8 cellular contexts compared by ENCODE assay signal in genomic region chr17:60600490-60601431, GRCh38. TPM values are rescaled to one million over a fixed set of nuclear protein-coding genes. Genes with fewer than 3 reads are reported as not detected.
DNase-seq lines count a peak whose midpoint lies in the region; ATAC-seq and TF ChIP-seq lines count a peak whose summit lies in the region.

No MANE protein-coding gene starts in this region.

- 0 out of 2 replicates have a peak, but pooled peaks cover 6% of the 10 kb centered on the region for H3F3A ChIP-seq in SU-DHL-6 (ENCODE audit: insufficient read depth)

- H3K9ac ChIP-seq in ES-I3 (ENCODE audit: low read depth, low read length) (peak overlapping the region; percentile 69), SU-DHL-6 (ENCODE audit: low read length) (peak overlapping the region; percentile 93)

- TF ChIP-seq CTCF in SU-DHL-6 (IDR thresholded peaks at IDR 0.05; ENCODE audit: insufficient read depth, low read length, poor library complexity, severe bottlenecking), result peak; percentile 66
- TF ChIP-seq CTCF in upper lobe of right lung (IDR thresholded peaks at IDR 0.05), result peak; percentile 79

- H3K9me3 ChIP-seq in ES-I3 (ENCODE audit: control insufficient read depth, insufficient read depth, low read length), result no peaks in the 10 kb centered on the region
- H3K9me3 ChIP-seq in SU-DHL-6 (ENCODE audit: insufficient read depth, low read length), result no peaks in the 10 kb centered on the region
- H3K9me3 ChIP-seq in upper lobe of right lung, result no peaks in the 10 kb centered on the region

- H3K4me1 ChIP-seq in ES-I3 (ENCODE audit: insufficient read depth, low read length) (no peaks in the 10 kb centered on the region), upper lobe of right lung (peaks cover 29% of the 10 kb centered on the region)

- H3K27ac Mint-ChIP-seq in activated naive CD8-positive, alpha-beta T cell treated with anti-CD3 and anti-CD28 coated beads, Interleukin-2, amount 50 U/mL, for 24 hours, result peak overlapping the region; percentile 98

- H4K20me1 ChIP-seq in SU-DHL-6 (ENCODE audit: low read depth, low read length), result peaks cover 3% of the 10 kb centered on the region; the same call in 1 of the 2 replicates

- H3K4me1 Mint-ChIP-seq in activated naive CD8-positive, alpha-beta T cell treated with anti-CD3 and anti-CD28 coated beads, Interleukin-2, amount 50 U/mL, for 24 hours, result peaks cover 43% of the 10 kb centered on the region

- no peaks in the 10 kb centered on the region for H3K9me3 Mint-ChIP-seq in activated naive CD8-positive, alpha-beta T cell treated with anti-CD3 and anti-CD28 coated beads, Interleukin-2, amount 50 U/mL, for 24 hours

- intact Hi-C loops in cardiac septum (cut with DNase I) (loop anchor here (2.0 to 5.0 kb wide), 2 partner anchors 76 to 77 kb away; partner anchors contain the start of gene BCAS3), upper lobe of right lung (cut with DNase I) (no loop called here)

- H3K27ac ChIP-seq in SU-DHL-6 (ENCODE audit: low read depth, low read length) (peak overlapping the region; percentile 79), upper lobe of right lung (peak overlapping the region; percentile 98)

- CTCF ChIA-PET in HEK293T (lab: Yijun Ruan, JAX), result interaction anchor here (0.6 to 1.4 kb wide), 9 partner anchors 12 to 163 kb away, joined by 3 to 5 read pairs (median 4); partner anchors contain the start of gene APPBP2

- ATAC-seq in activated naive CD8-positive, alpha-beta T cell treated with anti-CD3 and anti-CD28 coated beads, Interleukin-2, amount 50 U/mL, for 24 hours, result peak; percentile 22
- peak; percentile 57 for ATAC-seq in upper lobe of right lung

- no peaks in the 10 kb centered on the region for H3K36me3 ChIP-seq in ES-I3 (ENCODE audit: insufficient read depth, low read length)
- H3K36me3 ChIP-seq in SU-DHL-6 (ENCODE audit: low read length), result no peaks in the 10 kb centered on the region
- no peaks in the 10 kb centered on the region for H3K36me3 ChIP-seq in upper lobe of right lung

- no peaks in the 10 kb centered on the region for H3K9me2 ChIP-seq in SU-DHL-6 (replicated peaks; ENCODE audit: insufficient read depth, low read length)

- H3K4me3 ChIP-seq in SU-DHL-6 (ENCODE audit: insufficient read depth, low read length, poor library complexity, severe bottlenecking) (peak overlapping the region; percentile 99), upper lobe of right lung (peak overlapping the region; percentile 97)

- H3K79me2 ChIP-seq in SU-DHL-6 (ENCODE audit: insufficient read depth, low read length), result peaks cover 57% of the 10 kb centered on the region

- peak overlapping the region; percentile 91 for H3K4me3 Mint-ChIP-seq in activated naive CD8-positive, alpha-beta T cell treated with anti-CD3 and anti-CD28 coated beads, Interleukin-2, amount 50 U/mL, for 24 hours

- no peaks in the 10 kb centered on the region for H3K27me3 Mint-ChIP-seq in activated naive CD8-positive, alpha-beta T cell treated with anti-CD3 and anti-CD28 coated beads, Interleukin-2, amount 50 U/mL, for 24 hours

- H3K27me3 ChIP-seq in SU-DHL-6 (ENCODE audit: low read length), result no peaks in the 10 kb centered on the region
- no peaks in the 10 kb centered on the region for H3K27me3 ChIP-seq in upper lobe of right lung

- POLR2A ChIA-PET in HEK293T (lab: Yijun Ruan, JAX), result interaction anchor here (0.6 to 2.8 kb wide), 29 partner anchors 10 to 523 kb away, joined by 3 to 38 read pairs (median 5); partner anchors contain the start of genes APPBP2, BCAS3 and HEATR6

- peak overlapping the region; percentile 69 for H3K4me2 ChIP-seq in SU-DHL-6 (ENCODE audit: low read depth, low read length, poor library complexity, severe bottlenecking)

- H3K36me3 Mint-ChIP-seq in activated naive CD8-positive, alpha-beta T cell treated with anti-CD3 and anti-CD28 coated beads, Interleukin-2, amount 50 U/mL, for 24 hours (ENCODE audit: low read depth), result peaks cover 2% of the 10 kb centered on the region

- DNase-seq in HEK293T (ENCODE audit: extremely low spot score) (peak; percentile 69), NAMALWA (ENCODE audit: low spot score) (peak; percentile 91), cardiac septum (ENCODE audit: low spot score) (peak; percentile 80), pons (ENCODE audit: low spot score) (peak; percentile 94), upper lobe of right lung (peak; percentile 71)
- peak; percentile 74 for DNase-seq in activated naive CD8-positive, alpha-beta T cell treated with anti-CD3 and anti-CD28 coated beads, Interleukin-2, amount 50 U/mL, for 24 hours

- H2AFZ ChIP-seq in SU-DHL-6 (ENCODE audit: low read depth, low read length, severe bottlenecking), result peak overlapping the region; percentile 65

TF ChIP-seq in HEK293T, 16 proteins besides CTCF, POLR2A, EP300 and RAD21:
- no peak for TF ChIP-seq NFRKB (IDR thresholded peaks at IDR 0.05)
- TF ChIP-seq PKNOX1 (IDR thresholded peaks at IDR 0.05), result peak; percentile 32; the same call in 1 of the 2 replicates

RNA-seq across cellular contexts. Expression of gene PPM1D, which starts 0.8 kb away (rescaled TPM):
- total RNA-seq in cardiac septum, result 6.2 TPM
- 22.3 TPM for total RNA-seq in upper lobe of right lung

Comparison
In these comparisons a context has a peak if more than half of its experiments do, and no peak if none do; other contexts are left out.
1. Peak in every context shown above with its lines: DNase-seq, ATAC-seq, H3K4me3 ChIP-seq and H3K27ac ChIP-seq.